In genomic region chr2:64295326-64296149, GRCh38 we compare ENCODE assay signal across 13 cellular contexts.
A peak's percentile ranks its signal among the peaks of the same experiment; 100 is the strongest.
DNase-seq lines count a peak whose midpoint lies in the region; ATAC-seq lines count a peak whose summit lies in the region.
"Had no signal": no experiment of that assay in that cellular context is flagged by ENCODE, and none has a peak within 500 bp of the region (broad histone marks: within the 10 kb centered on the region; RNA-seq: fewer than 3 reads in every experiment).

No MANE protein-coding gene starts in this region.

- H3K4me3 Mint-ChIP-seq in activated naive CD4-positive, alpha-beta T cell treated with anti-CD3 and anti-CD28 coated beads for 36 hours, result no peak overlapping the region
- H3K4me3 Mint-ChIP-seq in activated naive CD4-positive, alpha-beta T cell treated with anti-CD3 and anti-CD28 coated beads, Interleukin-2, amount 10 ng/mL, durations not matched to agents 7 days and 5 days, result no peak overlapping the region
- H3K4me3 Mint-ChIP-seq in activated T-helper 1 cell treated with anti-CD3 and anti-CD28 coated beads, Interleukin-12 subunit alpha, Interleukin-12 subunit beta, Interleukin-2, Interleukin-4 antibody, amounts not matched to agents 30 ng/mL and 10 ng/mL and 1 ng/mL, durations not matched to agents 14 hours and 24 hours and 36 hours, result no peak overlapping the region
- no peak overlapping the region for H3K4me3 Mint-ChIP-seq in stimulated activated naive B cell treated with anti-CD40 and anti-IgM and Interleukin-4, amounts not matched to agents 10 μg/mL and 1 μg/mL and 100 μg/mL, for 72 hours
- no peak overlapping the region for H3K4me3 Mint-ChIP-seq in CD4-positive, alpha-beta memory T cell
- H3K4me3 Mint-ChIP-seq: neural progenitor cell, WTC11 had no signal

- no peaks in the 10 kb centered on the region for H3K27me3 ChIP-seq in CD4-positive, alpha-beta memory T cell (ENCODE audit: insufficient read depth, low read length)
- H3K27me3 ChIP-seq: BLaER1, neural progenitor cell had no signal

- H3K9me3 ChIP-seq in CD4-positive, alpha-beta memory T cell (ENCODE audit: control insufficient read depth in 1 of 2, low read length in 2 of 2), result no peaks in the 10 kb centered on the region
- H3K9me3 ChIP-seq: BLaER1 had no signal

- no peak overlapping the region for H3K27ac ChIP-seq in CD4-positive, alpha-beta memory T cell (ENCODE audit: low read depth, low read length)
- H3K27ac ChIP-seq: BLaER1, neural progenitor cell had no signal

- no peaks in the 10 kb centered on the region for H3K9me3 Mint-ChIP-seq in activated naive CD4-positive, alpha-beta T cell treated with anti-CD3 and anti-CD28 coated beads for 36 hours
- H3K9me3 Mint-ChIP-seq in activated naive CD4-positive, alpha-beta T cell treated with anti-CD3 and anti-CD28 coated beads, Interleukin-2, amount 10 ng/mL, durations not matched to agents 7 days and 5 days, result no peaks in the 10 kb centered on the region
- no peaks in the 10 kb centered on the region for H3K9me3 Mint-ChIP-seq in activated T-helper 1 cell treated with anti-CD3 and anti-CD28 coated beads, Interleukin-12 subunit alpha, Interleukin-12 subunit beta, Interleukin-2, Interleukin-4 antibody, amounts not matched to agents 30 ng/mL and 10 ng/mL and 1 ng/mL, durations not matched to agents 14 hours and 24 hours and 36 hours
- peaks cover 0 to 3% of the 10 kb centered on the region in 2 donors for H3K9me3 Mint-ChIP-seq in stimulated activated naive B cell treated with anti-CD40 and anti-IgM and Interleukin-4, amounts not matched to agents 10 μg/mL and 1 μg/mL and 100 μg/mL, for 72 hours
- H3K9me3 Mint-ChIP-seq in CD4-positive, alpha-beta memory T cell, result no peaks in the 10 kb centered on the region
- H3K9me3 Mint-ChIP-seq: neural progenitor cell had no signal

- H3K36me3 ChIP-seq in CD4-positive, alpha-beta memory T cell (ENCODE audit: insufficient read depth, low read length), result no peaks in the 10 kb centered on the region
- H3K36me3 ChIP-seq: BLaER1, neural progenitor cell had no signal

- H3K36me3 Mint-ChIP-seq in activated naive CD4-positive, alpha-beta T cell treated with anti-CD3 and anti-CD28 coated beads for 36 hours (ENCODE audit: low read depth), result no peaks in the 10 kb centered on the region
- no peaks in the 10 kb centered on the region for H3K36me3 Mint-ChIP-seq in activated naive CD4-positive, alpha-beta T cell treated with anti-CD3 and anti-CD28 coated beads, Interleukin-2, amount 10 ng/mL, durations not matched to agents 7 days and 5 days
- peaks cover 1% of the 10 kb centered on the region for H3K36me3 Mint-ChIP-seq in activated T-helper 1 cell treated with anti-CD3 and anti-CD28 coated beads, Interleukin-12 subunit alpha, Interleukin-12 subunit beta, Interleukin-2, Interleukin-4 antibody, amounts not matched to agents 30 ng/mL and 10 ng/mL and 1 ng/mL, durations not matched to agents 14 hours and 24 hours and 36 hours (ENCODE audit: low read depth)
- no peaks in the 10 kb centered on the region for H3K36me3 Mint-ChIP-seq in stimulated activated naive B cell treated with anti-CD40 and anti-IgM and Interleukin-4, amounts not matched to agents 10 μg/mL and 1 μg/mL and 100 μg/mL, for 72 hours
- H3K36me3 Mint-ChIP-seq in CD4-positive, alpha-beta memory T cell, result peaks cover 1 to 3% of the 10 kb centered on the region in 2 donors
- H3K36me3 Mint-ChIP-seq: neural progenitor cell had no signal

- CTCF ChIA-PET in activated naive CD4-positive, alpha-beta T cell treated with anti-CD3 and anti-CD28 coated beads for 36 hours (lab: Charles Lee), result interaction anchor here (0.6 to 2.2 kb wide), 9 partner anchors 17 to 578 kb away, joined by 3 to 9 read pairs (median 3); no protein-coding TSS in a partner anchor
- CTCF ChIA-PET in activated naive CD4-positive, alpha-beta T cell treated with anti-CD3 and anti-CD28 coated beads, Interleukin-2, amount 10 ng/mL, durations not matched to agents 7 days and 5 days (lab: Charles Lee), result interaction anchor here (0.7 to 1.3 kb wide), 4 partner anchors 9 to 246 kb away, joined by 3 to 6 read pairs (median 3); no protein-coding TSS in a partner anchor
- CTCF ChIA-PET in CD4-positive, alpha-beta memory T cell (lab: Charles Lee; ENCODE audit: partially characterized antibody), result interaction anchor here (0.8 to 1.1 kb wide), 3 partner anchors 19 to 36 kb away, joined by 3 to 4 read pairs (median 3); no protein-coding TSS in a partner anchor

- peaks cover 4% of the 10 kb centered on the region for H3K27me3 Mint-ChIP-seq in activated naive CD4-positive, alpha-beta T cell treated with anti-CD3 and anti-CD28 coated beads for 36 hours (ENCODE audit: low read depth)
- peaks cover 28% of the 10 kb centered on the region for H3K27me3 Mint-ChIP-seq in activated naive CD4-positive, alpha-beta T cell treated with anti-CD3 and anti-CD28 coated beads, Interleukin-2, amount 10 ng/mL, durations not matched to agents 7 days and 5 days
- H3K27me3 Mint-ChIP-seq in activated T-helper 1 cell treated with anti-CD3 and anti-CD28 coated beads, Interleukin-12 subunit alpha, Interleukin-12 subunit beta, Interleukin-2, Interleukin-4 antibody, amounts not matched to agents 30 ng/mL and 10 ng/mL and 1 ng/mL, durations not matched to agents 14 hours and 24 hours and 36 hours (ENCODE audit: insufficient read depth), result peaks cover 13% of the 10 kb centered on the region
- H3K27me3 Mint-ChIP-seq in stimulated activated naive B cell treated with anti-CD40 and anti-IgM and Interleukin-4, amounts not matched to agents 10 μg/mL and 1 μg/mL and 100 μg/mL, for 72 hours, result peaks cover 15 to 17% of the 10 kb centered on the region in 2 donors
- H3K27me3 Mint-ChIP-seq in CD4-positive, alpha-beta memory T cell, result peaks cover 0 to 12% of the 10 kb centered on the region in 2 donors

- no peaks in the 10 kb centered on the region for H3K4me1 ChIP-seq in CD4-positive, alpha-beta memory T cell (ENCODE audit: insufficient read depth, low read length)
- H3K4me1 ChIP-seq: neural progenitor cell had no signal

- POLR2A ChIA-PET in CD4-positive, alpha-beta memory T cell (lab: Charles Lee; ENCODE audit: partially characterized antibody), result interaction anchor here (0.6 to 1.1 kb wide), 2 partner anchors 153 to 459 kb away, joined by 3 read pairs; no protein-coding TSS in a partner anchor

- peak; percentile 73 for DNase-seq in activated naive CD4-positive, alpha-beta T cell treated with anti-CD3 and anti-CD28 coated beads for 36 hours
- no peak for DNase-seq in activated naive CD4-positive, alpha-beta T cell treated with anti-CD3 and anti-CD28 coated beads, Interleukin-2, amount 10 ng/mL, durations not matched to agents 7 days and 5 days
- peak; percentile 23 for DNase-seq in activated T-helper 1 cell treated with anti-CD3 and anti-CD28 coated beads, Interleukin-12 subunit alpha, Interleukin-12 subunit beta, Interleukin-2, Interleukin-4 antibody, amounts not matched to agents 30 ng/mL and 10 ng/mL and 1 ng/mL, durations not matched to agents 14 hours and 24 hours and 36 hours (ENCODE audit: low spot score)
- DNase-seq in stimulated activated naive B cell treated with anti-CD40 and anti-IgM and Interleukin-4, amounts not matched to agents 10 μg/mL and 1 μg/mL and 100 μg/mL, for 72 hours, result no peak
- no peak for DNase-seq in CD4-positive, alpha-beta memory T cell
- DNase-seq in NCI-H1417 treated with DMSO at 0.1 percent for 48 hours (lab: John Stamatoyannopoulos, UW) (no peak), GOT3 (lab: John Stamatoyannopoulos, UW) (no peak)
- DNase-seq: NCI-H2107 had no signal

- intact Hi-C loops in activated naive CD4-positive, alpha-beta T cell treated with anti-CD3 and anti-CD28 coated beads for 36 hours (cut with micrococcal nuclease), result loop anchor here (1.0 kb wide), 3 partner anchors 10 to 81 kb away; no protein-coding TSS in a partner anchor
- intact Hi-C loops in activated T-helper 1 cell treated with anti-CD3 and anti-CD28 coated beads, Interleukin-12 subunit alpha, Interleukin-12 subunit beta, Interleukin-2, Interleukin-4 antibody, amounts not matched to agents 30 ng/mL and 10 ng/mL and 1 ng/mL, durations not matched to agents 14 hours and 24 hours and 36 hours (cut with micrococcal nuclease), result loop anchor here (1.0 to 5.0 kb wide), 10 partner anchors 31 to 687 kb away; partner anchors contain the start of gene PELI1
- intact Hi-C loops in CD4-positive, alpha-beta memory T cell (cut with micrococcal nuclease), result no loop called here

- peaks cover 16% of the 10 kb centered on the region for H3K4me1 Mint-ChIP-seq in activated naive CD4-positive, alpha-beta T cell treated with anti-CD3 and anti-CD28 coated beads for 36 hours (ENCODE audit: low read depth)
- peaks cover 3% of the 10 kb centered on the region for H3K4me1 Mint-ChIP-seq in activated naive CD4-positive, alpha-beta T cell treated with anti-CD3 and anti-CD28 coated beads, Interleukin-2, amount 10 ng/mL, durations not matched to agents 7 days and 5 days
- peaks cover 34% of the 10 kb centered on the region for H3K4me1 Mint-ChIP-seq in activated T-helper 1 cell treated with anti-CD3 and anti-CD28 coated beads, Interleukin-12 subunit alpha, Interleukin-12 subunit beta, Interleukin-2, Interleukin-4 antibody, amounts not matched to agents 30 ng/mL and 10 ng/mL and 1 ng/mL, durations not matched to agents 14 hours and 24 hours and 36 hours (ENCODE audit: low read depth)
- H3K4me1 Mint-ChIP-seq in stimulated activated naive B cell treated with anti-CD40 and anti-IgM and Interleukin-4, amounts not matched to agents 10 μg/mL and 1 μg/mL and 100 μg/mL, for 72 hours, result peaks cover 19 to 21% of the 10 kb centered on the region in 2 donors
- peaks cover 2 to 10% (median 3%) of the 10 kb centered on the region in 4 donors for H3K4me1 Mint-ChIP-seq in CD4-positive, alpha-beta memory T cell

- ATAC-seq in HG02759 (IDR thresholded peaks at IDR 0.05; ENCODE audit: unreplicated experiment), result peak; percentile 90
- ATAC-seq in stimulated activated naive B cell treated with anti-CD40 and anti-IgM and Interleukin-4, amounts not matched to agents 10 μg/mL and 1 μg/mL and 100 μg/mL, for 72 hours (replicated peaks), result peak; percentile 81 to 83
- ATAC-seq: Right ventricle myocardium inferior had no signal

- no peak overlapping the region for H3K27ac Mint-ChIP-seq in activated naive CD4-positive, alpha-beta T cell treated with anti-CD3 and anti-CD28 coated beads for 36 hours
- no peak overlapping the region for H3K27ac Mint-ChIP-seq in activated naive CD4-positive, alpha-beta T cell treated with anti-CD3 and anti-CD28 coated beads, Interleukin-2, amount 10 ng/mL, durations not matched to agents 7 days and 5 days
- peak overlapping the region; percentile 59 for H3K27ac Mint-ChIP-seq in activated T-helper 1 cell treated with anti-CD3 and anti-CD28 coated beads, Interleukin-12 subunit alpha, Interleukin-12 subunit beta, Interleukin-2, Interleukin-4 antibody, amounts not matched to agents 30 ng/mL and 10 ng/mL and 1 ng/mL, durations not matched to agents 14 hours and 24 hours and 36 hours
- H3K27ac Mint-ChIP-seq in stimulated activated naive B cell treated with anti-CD40 and anti-IgM and Interleukin-4, amounts not matched to agents 10 μg/mL and 1 μg/mL and 100 μg/mL, for 72 hours, result no peak overlapping the region
- H3K27ac Mint-ChIP-seq in CD4-positive, alpha-beta memory T cell, result peak overlapping the region in 1 of 7 donors; percentile 45
- H3K27ac Mint-ChIP-seq: neural progenitor cell, WTC11 had no signal

- H3K4me3 ChIP-seq in CD4-positive, alpha-beta memory T cell (ENCODE audit: low read length in 2 of 2), result no peak overlapping the region
- H3K4me3 ChIP-seq: BLaER1, neural progenitor cell had no signal

Comparison
In these comparisons a context has a peak if more than half of its experiments do, and no peak if none do; other contexts are left out.
1. DNase-seq: peak in activated naive CD4-positive, alpha-beta T cell treated with anti-CD3 and anti-CD28 coated beads for 36 hours (single experiment) and activated T-helper 1 cell treated with anti-CD3 and anti-CD28 coated beads, Interleukin-12 subunit alpha, Interleukin-12 subunit beta, Interleukin-2, Interleukin-4 antibody, amounts not matched to agents 30 ng/mL and 10 ng/mL and 1 ng/mL, durations not matched to agents 14 hours and 24 hours and 36 hours (single experiment); none in activated naive CD4-positive, alpha-beta T cell treated with anti-CD3 and anti-CD28 coated beads, Interleukin-2, amount 10 ng/mL, durations not matched to agents 7 days and 5 days (single experiment), stimulated activated naive B cell treated with anti-CD40 and anti-IgM and Interleukin-4, amounts not matched to agents 10 μg/mL and 1 μg/mL and 100 μg/mL, for 72 hours (single experiment), CD4-positive, alpha-beta memory T cell (0 of 5), NCI-H1417 treated with DMSO at 0.1 percent for 48 hours (single experiment) and GOT3 (single experiment).